In genomic region chr4:145881991-145882390, GRCh38 we compare ENCODE assay signal across 10 cellular contexts. TPM values are rescaled to one million over a fixed set of nuclear protein-coding genes. Genes with fewer than 3 reads are reported as not detected.
DNase-seq lines count a peak whose midpoint lies in the region; ATAC-seq and TF ChIP-seq lines count a peak whose summit lies in the region.
"Had no signal": no experiment of that assay in that cellular context is flagged by ENCODE, and none has a peak within 500 bp of the region (broad histone marks: within the 10 kb centered on the region; RNA-seq: fewer than 3 reads in every experiment).

No MANE protein-coding gene starts in this region.

- ATAC-seq in GM19023 (IDR thresholded peaks at IDR 0.05; ENCODE audit: unreplicated experiment) (peak; percentile 51), HG03066 (IDR thresholded peaks at IDR 0.05; ENCODE audit: low read depth, unreplicated experiment) (peak; percentile 57), RWPE2 (ENCODE audit: low read depth) (peak; percentile 95), naive B cell (ENCODE audit: low read depth in 2 of 2) (peak; percentile 68 to 81)

- H3K4me1 Mint-ChIP-seq in naive B cell, result peaks cover 17 to 31% (median 23%) of the 10 kb centered on the region in 3 donors

- peaks cover 8% of the 10 kb centered on the region for H3K4me1 ChIP-seq in RWPE2 (ENCODE audit: insufficient read depth, poor library complexity, severe bottlenecking)
- H3K4me1 ChIP-seq: parathyroid adenoma had no signal

- H3K36me3 Mint-ChIP-seq in naive B cell, result peaks cover 0 to 10% of the 10 kb centered on the region in 2 donors

- no peaks in the 10 kb centered on the region for H3K9me3 Mint-ChIP-seq in naive B cell
- H3K9me3 Mint-ChIP-seq: activated naive CD4-positive, alpha-beta T cell treated with anti-CD3 and anti-CD28 coated beads, Interleukin-2, amount 50 U/mL, for 24 hours had no signal

- peak; percentile 67 for DNase-seq in RWPE2 (ENCODE audit: low spot score)
- no peak for DNase-seq in naive B cell
- no peak for DNase-seq in NCI-H82 treated with DMSO at 0.1 percent for 48 hours (lab: John Stamatoyannopoulos, UW; ENCODE audit: unreplicated experiment)
- DNase-seq in posterior vena cava (ENCODE audit: low spot score), result no peak
- DNase-seq in erythroblast (lab: John Stamatoyannopoulos, UW), result no peak
- DNase-seq in middle frontal gyrus (ENCODE audit: extremely low spot score, low spot score), result no peak

- TF ChIP-seq POLR2A in erythroblast (IDR thresholded peaks at IDR 0.05; ENCODE audit: low read length), result no peak

- no peaks in the 10 kb centered on the region for H3K9me3 ChIP-seq in RWPE2 (ENCODE audit: severe bottlenecking)

- peak overlapping the region in 3 of 8 donors; percentile 6 to 54 (median 10) for H3K4me3 Mint-ChIP-seq in naive B cell
- H3K4me3 Mint-ChIP-seq: activated naive CD4-positive, alpha-beta T cell treated with anti-CD3 and anti-CD28 coated beads, Interleukin-2, amount 50 U/mL, for 24 hours had no signal

- no peak for TF ChIP-seq CTCF in RWPE2 (IDR thresholded peaks at IDR 0.05; ENCODE audit: poor library complexity, severe bottlenecking)

- H3K27ac Mint-ChIP-seq in naive B cell, result peak overlapping the region in 2 of 6 donors; percentile 48 to 69
- H3K27ac Mint-ChIP-seq: activated naive CD4-positive, alpha-beta T cell treated with anti-CD3 and anti-CD28 coated beads, Interleukin-2, amount 50 U/mL, for 24 hours had no signal

- H3K27me3 Mint-ChIP-seq in naive B cell, result no peaks in the 10 kb centered on the region
- H3K27me3 Mint-ChIP-seq: activated naive CD4-positive, alpha-beta T cell treated with anti-CD3 and anti-CD28 coated beads, Interleukin-2, amount 50 U/mL, for 24 hours had no signal

- H3K36me3 ChIP-seq in RWPE2 (ENCODE audit: low read depth), result no peaks in the 10 kb centered on the region

- intact Hi-C loops in posterior vena cava (cut with DNase I), result loop anchor here in 1 of 2 donors (10.0 kb wide), 1 partner anchor 53 kb away; the partner anchor contains the start of gene ZNF827

- no peaks in the 10 kb centered on the region for H3K27me3 ChIP-seq in RWPE2 (ENCODE audit: insufficient read depth, poor library complexity, severe bottlenecking)

- H3K4me3 ChIP-seq in RWPE2 (ENCODE audit: severe bottlenecking), result no peak overlapping the region

- no peak overlapping the region for H3K27ac ChIP-seq in RWPE2 (ENCODE audit: poor library complexity, severe bottlenecking)
- H3K27ac ChIP-seq: parathyroid adenoma had no signal

RNA-seq across cellular contexts. Expression of gene ZNF827, which starts 56.6 kb away (rescaled TPM):
- polyA plus RNA-seq in naive B cell (ENCODE audit: low read depth in 6 of 6), result 1 to 10 TPM; 2.3 to 6.2 (median 4.2) TPM
- total RNA-seq in posterior vena cava, result 10 to 100 TPM; 11.3 to 11.9 TPM
